6 cellular contexts compared by ENCODE assay signal in genomic region chr16:88545781-88546180, GRCh38.
"Had no signal": no experiment of that assay in that cellular context is flagged by ENCODE, and none has a peak within 500 bp of the region (broad histone marks: within the 10 kb centered on the region; RNA-seq: fewer than 3 reads in every experiment).

No MANE protein-coding gene starts in this region.

- ATAC-seq: GM23338 had no signal

- H3K27ac Mint-ChIP-seq: GM23338, H9 had no signal

- DNase-seq: H9, HCEC 1CT, IMR-90, KBM-7 had no signal

- H3K4me3 ChIP-seq: GM23338 had no signal

- H3K4me1 Mint-ChIP-seq: GM23338 had no signal

- H3K4me3 Mint-ChIP-seq: GM23338, H9 had no signal

- H3K27ac ChIP-seq: KMS-11 had no signal
